In the genomic region with DNA sequence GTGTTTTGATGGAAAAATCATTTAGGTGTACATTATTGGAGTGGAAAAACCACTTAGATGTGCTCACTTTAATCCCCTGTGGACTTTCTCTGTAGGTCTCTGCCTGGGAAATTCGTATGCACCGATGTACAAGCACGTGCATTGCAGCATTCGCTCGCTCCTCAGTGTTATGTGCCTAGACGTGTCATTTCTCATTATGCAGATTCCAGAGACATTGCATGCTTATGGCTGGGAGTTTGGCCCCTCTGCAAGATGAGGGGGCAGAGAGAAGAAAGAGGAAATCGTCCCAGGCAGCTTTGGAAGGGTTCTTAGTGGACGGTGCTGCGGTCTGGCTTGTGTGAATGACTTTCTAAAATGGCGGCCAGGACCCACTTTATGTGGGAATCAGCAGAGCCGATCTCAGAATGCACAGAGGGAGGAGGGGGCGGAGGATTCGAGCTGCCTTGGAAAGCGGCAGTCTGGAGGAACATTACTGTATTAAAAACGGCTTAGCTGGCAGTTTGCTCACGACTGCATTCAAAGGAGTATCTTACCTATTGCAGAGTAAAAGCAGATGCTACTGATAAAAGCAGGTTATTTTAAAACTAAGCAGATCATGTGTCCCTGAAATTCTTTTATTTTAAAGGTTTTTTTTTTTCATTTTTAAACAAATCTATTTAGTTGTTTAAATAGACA, we compare ENCODE assay signal across 1 cellular context.
TF ChIP-seq lines count a peak whose summit lies in the region.

No MANE protein-coding gene starts in this region.

TF ChIP-seq in GM12878, 131 proteins besides CTCF, POLR2A, EP300 and RAD21 (continued from another document and continues in another):
- TF ChIP-seq, protein P1, sequence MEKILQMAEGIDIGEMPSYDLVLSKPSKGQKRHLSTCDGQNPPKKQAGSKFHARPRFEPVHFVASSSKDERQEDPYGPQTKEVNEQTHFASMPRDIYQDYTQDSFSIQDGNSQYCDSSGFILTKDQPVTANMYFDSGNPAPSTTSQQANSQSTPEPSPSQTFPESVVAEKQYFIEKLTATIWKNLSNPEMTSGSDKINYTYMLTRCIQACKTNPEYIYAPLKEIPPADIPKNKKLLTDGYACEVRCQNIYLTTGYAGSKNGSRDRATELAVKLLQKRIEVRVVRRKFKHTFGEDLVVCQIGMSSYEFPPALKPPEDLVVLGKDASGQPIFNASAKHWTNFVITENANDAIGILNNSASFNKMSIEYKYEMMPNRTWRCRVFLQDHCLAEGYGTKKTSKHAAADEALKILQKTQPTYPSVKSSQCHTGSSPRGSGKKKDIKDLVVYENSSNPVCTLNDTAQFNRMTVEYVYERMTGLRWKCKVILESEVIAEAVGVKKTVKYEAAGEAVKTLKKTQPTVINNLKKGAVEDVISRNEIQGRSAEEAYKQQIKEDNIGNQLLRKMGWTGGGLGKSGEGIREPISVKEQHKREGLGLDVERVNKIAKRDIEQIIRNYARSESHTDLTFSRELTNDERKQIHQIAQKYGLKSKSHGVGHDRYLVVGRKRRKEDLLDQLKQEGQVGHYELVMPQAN (conservative IDR thresholded peaks at IDR 0.05), result peak; percentile 79; the same call in 1 of the 2 replicates
- TF ChIP-seq CHD2 (IDR thresholded peaks at IDR 0.05; ENCODE audit: borderline replicate concordance, low read depth, low read length) (no peak), PAX8 (IDR thresholded peaks at IDR 0.05) (no peak), ATF7 (IDR thresholded peaks at IDR 0.05; ENCODE audit: low read depth) (no peak), MXI1 (IDR thresholded peaks at IDR 0.05; ENCODE audit: low read depth, low read length) (peak; percentile 32), SUZ12 (IDR thresholded peaks at IDR 0.05; ENCODE audit: unreplicated experiment) (no peak), TAF1 (IDR thresholded peaks at IDR 0.05; ENCODE audit: borderline replicate concordance, low read depth, low read length) (peak; percentile 53; the same call in 1 of the 2 replicates), TCF7 (IDR thresholded peaks at IDR 0.05; ENCODE audit: borderline replicate concordance) (no peak), ZSCAN29 (IDR thresholded peaks at IDR 0.05) (no peak), SPI1 (IDR thresholded peaks at IDR 0.05; ENCODE audit: borderline replicate concordance, insufficient read depth, low read depth, low read length) (0 out of 2 replicates have a peak, but pooled peaks have one; percentile 41), RUNX3 (IDR thresholded peaks at IDR 0.05; ENCODE audit: low read length) (peak; percentile 73), POU2F2 (IDR thresholded peaks at IDR 0.05; ENCODE audit: borderline replicate concordance, low read depth, low read length) (peak; percentile 56; the same call in 2 of the 3 replicates), NR2C2 (IDR thresholded peaks at IDR 0.05; ENCODE audit: borderline replicate concordance, control insufficient read depth, insufficient read length, low read depth) (no peak), EGR1 (IDR thresholded peaks at IDR 0.05; ENCODE audit: borderline replicate concordance in 1 of 2, low read depth in 2 of 2, low read length in 2 of 2) (peak in 1 of 2 experiments; percentile 44; a peak in 1 of 3 replicates)
- TF ChIP-seq, protein P2, sequence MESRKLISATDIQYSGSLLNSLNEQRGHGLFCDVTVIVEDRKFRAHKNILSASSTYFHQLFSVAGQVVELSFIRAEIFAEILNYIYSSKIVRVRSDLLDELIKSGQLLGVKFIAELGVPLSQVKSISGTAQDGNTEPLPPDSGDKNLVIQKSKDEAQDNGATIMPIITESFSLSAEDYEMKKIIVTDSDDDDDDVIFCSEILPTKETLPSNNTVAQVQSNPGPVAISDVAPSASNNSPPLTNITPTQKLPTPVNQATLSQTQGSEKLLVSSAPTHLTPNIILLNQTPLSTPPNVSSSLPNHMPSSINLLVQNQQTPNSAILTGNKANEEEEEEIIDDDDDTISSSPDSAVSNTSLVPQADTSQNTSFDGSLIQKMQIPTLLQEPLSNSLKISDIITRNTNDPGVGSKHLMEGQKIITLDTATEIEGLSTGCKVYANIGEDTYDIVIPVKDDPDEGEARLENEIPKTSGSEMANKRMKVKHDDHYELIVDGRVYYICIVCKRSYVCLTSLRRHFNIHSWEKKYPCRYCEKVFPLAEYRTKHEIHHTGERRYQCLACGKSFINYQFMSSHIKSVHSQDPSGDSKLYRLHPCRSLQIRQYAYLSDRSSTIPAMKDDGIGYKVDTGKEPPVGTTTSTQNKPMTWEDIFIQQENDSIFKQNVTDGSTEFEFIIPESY (IDR thresholded peaks at IDR 0.05), result no peak
- TF ChIP-seq, protein P3, sequence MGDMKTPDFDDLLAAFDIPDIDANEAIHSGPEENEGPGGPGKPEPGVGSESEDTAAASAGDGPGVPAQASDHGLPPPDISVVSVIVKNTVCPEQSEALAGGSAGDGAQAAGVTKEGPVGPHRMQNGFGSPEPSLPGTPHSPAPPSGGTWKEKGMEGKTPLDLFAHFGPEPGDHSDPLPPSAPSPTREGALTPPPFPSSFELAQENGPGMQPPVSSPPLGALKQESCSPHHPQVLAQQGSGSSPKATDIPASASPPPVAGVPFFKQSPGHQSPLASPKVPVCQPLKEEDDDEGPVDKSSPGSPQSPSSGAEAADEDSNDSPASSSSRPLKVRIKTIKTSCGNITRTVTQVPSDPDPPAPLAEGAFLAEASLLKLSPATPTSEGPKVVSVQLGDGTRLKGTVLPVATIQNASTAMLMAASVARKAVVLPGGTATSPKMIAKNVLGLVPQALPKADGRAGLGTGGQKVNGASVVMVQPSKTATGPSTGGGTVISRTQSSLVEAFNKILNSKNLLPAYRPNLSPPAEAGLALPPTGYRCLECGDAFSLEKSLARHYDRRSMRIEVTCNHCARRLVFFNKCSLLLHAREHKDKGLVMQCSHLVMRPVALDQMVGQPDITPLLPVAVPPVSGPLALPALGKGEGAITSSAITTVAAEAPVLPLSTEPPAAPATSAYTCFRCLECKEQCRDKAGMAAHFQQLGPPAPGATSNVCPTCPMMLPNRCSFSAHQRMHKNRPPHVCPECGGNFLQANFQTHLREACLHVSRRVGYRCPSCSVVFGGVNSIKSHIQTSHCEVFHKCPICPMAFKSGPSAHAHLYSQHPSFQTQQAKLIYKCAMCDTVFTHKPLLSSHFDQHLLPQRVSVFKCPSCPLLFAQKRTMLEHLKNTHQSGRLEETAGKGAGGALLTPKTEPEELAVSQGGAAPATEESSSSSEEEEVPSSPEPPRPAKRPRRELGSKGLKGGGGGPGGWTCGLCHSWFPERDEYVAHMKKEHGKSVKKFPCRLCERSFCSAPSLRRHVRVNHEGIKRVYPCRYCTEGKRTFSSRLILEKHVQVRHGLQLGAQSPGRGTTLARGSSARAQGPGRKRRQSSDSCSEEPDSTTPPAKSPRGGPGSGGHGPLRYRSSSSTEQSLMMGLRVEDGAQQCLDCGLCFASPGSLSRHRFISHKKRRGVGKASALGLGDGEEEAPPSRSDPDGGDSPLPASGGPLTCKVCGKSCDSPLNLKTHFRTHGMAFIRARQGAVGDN (IDR thresholded peaks at IDR 0.05), result no peak
- TF ChIP-seq, protein P4, sequence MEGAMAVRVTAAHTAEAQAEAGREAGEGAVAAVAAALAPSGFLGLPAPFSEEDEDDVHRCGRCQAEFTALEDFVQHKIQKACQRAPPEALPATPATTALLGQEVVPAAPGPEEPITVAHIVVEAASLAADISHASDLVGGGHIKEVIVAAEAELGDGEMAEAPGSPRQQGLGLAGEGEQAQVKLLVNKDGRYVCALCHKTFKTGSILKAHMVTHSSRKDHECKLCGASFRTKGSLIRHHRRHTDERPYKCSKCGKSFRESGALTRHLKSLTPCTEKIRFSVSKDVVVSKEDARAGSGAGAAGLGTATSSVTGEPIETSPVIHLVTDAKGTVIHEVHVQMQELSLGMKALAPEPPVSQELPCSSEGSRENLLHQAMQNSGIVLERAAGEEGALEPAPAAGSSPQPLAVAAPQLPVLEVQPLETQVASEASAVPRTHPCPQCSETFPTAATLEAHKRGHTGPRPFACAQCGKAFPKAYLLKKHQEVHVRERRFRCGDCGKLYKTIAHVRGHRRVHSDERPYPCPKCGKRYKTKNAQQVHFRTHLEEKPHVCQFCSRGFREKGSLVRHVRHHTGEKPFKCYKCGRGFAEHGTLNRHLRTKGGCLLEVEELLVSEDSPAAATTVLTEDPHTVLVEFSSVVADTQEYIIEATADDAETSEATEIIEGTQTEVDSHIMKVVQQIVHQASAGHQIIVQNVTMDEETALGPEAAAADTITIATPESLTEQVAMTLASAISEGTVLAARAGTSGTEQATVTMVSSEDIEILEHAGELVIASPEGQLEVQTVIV (IDR thresholded peaks at IDR 0.05; ENCODE audit: borderline replicate concordance, partially characterized antibody), result no peak
- TF ChIP-seq, protein P5, sequence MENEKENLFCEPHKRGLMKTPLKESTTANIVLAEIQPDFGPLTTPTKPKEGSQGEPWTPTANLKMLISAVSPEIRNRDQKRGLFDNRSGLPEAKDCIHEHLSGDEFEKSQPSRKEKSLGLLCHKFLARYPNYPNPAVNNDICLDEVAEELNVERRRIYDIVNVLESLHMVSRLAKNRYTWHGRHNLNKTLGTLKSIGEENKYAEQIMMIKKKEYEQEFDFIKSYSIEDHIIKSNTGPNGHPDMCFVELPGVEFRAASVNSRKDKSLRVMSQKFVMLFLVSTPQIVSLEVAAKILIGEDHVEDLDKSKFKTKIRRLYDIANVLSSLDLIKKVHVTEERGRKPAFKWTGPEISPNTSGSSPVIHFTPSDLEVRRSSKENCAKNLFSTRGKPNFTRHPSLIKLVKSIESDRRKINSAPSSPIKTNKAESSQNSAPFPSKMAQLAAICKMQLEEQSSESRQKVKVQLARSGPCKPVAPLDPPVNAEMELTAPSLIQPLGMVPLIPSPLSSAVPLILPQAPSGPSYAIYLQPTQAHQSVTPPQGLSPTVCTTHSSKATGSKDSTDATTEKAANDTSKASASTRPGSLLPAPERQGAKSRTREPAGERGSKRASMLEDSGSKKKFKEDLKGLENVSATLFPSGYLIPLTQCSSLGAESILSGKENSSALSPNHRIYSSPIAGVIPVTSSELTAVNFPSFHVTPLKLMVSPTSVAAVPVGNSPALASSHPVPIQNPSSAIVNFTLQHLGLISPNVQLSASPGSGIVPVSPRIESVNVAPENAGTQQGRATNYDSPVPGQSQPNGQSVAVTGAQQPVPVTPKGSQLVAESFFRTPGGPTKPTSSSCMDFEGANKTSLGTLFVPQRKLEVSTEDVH (IDR thresholded peaks at IDR 0.05; ENCODE audit: low read depth, partially characterized antibody), result peak; percentile 18
- TF ChIP-seq, protein P6, sequence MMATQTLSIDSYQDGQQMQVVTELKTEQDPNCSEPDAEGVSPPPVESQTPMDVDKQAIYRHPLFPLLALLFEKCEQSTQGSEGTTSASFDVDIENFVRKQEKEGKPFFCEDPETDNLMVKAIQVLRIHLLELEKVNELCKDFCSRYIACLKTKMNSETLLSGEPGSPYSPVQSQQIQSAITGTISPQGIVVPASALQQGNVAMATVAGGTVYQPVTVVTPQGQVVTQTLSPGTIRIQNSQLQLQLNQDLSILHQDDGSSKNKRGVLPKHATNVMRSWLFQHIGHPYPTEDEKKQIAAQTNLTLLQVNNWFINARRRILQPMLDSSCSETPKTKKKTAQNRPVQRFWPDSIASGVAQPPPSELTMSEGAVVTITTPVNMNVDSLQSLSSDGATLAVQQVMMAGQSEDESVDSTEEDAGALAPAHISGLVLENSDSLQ (IDR thresholded peaks at IDR 0.05), result 0 out of 2 replicates have a peak, but pooled peaks have one; percentile 7
- TF ChIP-seq, protein P7, sequence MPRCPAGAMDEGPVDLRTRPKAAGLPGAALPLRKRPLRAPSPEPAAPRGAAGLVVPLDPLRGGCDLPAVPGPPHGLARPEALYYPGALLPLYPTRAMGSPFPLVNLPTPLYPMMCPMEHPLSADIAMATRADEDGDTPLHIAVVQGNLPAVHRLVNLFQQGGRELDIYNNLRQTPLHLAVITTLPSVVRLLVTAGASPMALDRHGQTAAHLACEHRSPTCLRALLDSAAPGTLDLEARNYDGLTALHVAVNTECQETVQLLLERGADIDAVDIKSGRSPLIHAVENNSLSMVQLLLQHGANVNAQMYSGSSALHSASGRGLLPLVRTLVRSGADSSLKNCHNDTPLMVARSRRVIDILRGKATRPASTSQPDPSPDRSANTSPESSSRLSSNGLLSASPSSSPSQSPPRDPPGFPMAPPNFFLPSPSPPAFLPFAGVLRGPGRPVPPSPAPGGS (IDR thresholded peaks at IDR 0.05; ENCODE audit: borderline replicate concordance, insufficient read depth, low read depth, low read length, poor library complexity, severe bottlenecking), result no peak
- TF ChIP-seq, protein P8, sequence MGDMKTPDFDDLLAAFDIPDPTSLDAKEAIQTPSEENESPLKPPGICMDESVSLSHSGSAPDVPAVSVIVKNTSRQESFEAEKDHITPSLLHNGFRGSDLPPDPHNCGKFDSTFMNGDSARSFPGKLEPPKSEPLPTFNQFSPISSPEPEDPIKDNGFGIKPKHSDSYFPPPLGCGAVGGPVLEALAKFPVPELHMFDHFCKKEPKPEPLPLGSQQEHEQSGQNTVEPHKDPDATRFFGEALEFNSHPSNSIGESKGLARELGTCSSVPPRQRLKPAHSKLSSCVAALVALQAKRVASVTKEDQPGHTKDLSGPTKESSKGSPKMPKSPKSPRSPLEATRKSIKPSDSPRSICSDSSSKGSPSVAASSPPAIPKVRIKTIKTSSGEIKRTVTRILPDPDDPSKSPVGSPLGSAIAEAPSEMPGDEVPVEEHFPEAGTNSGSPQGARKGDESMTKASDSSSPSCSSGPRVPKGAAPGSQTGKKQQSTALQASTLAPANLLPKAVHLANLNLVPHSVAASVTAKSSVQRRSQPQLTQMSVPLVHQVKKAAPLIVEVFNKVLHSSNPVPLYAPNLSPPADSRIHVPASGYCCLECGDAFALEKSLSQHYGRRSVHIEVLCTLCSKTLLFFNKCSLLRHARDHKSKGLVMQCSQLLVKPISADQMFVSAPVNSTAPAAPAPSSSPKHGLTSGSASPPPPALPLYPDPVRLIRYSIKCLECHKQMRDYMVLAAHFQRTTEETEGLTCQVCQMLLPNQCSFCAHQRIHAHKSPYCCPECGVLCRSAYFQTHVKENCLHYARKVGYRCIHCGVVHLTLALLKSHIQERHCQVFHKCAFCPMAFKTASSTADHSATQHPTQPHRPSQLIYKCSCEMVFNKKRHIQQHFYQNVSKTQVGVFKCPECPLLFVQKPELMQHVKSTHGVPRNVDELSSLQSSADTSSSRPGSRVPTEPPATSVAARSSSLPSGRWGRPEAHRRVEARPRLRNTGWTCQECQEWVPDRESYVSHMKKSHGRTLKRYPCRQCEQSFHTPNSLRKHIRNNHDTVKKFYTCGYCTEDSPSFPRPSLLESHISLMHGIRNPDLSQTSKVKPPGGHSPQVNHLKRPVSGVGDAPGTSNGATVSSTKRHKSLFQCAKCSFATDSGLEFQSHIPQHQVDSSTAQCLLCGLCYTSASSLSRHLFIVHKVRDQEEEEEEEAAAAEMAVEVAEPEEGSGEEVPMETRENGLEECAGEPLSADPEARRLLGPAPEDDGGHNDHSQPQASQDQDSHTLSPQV (IDR thresholded peaks at IDR 0.05), result no peak
- TF ChIP-seq, protein P9, sequence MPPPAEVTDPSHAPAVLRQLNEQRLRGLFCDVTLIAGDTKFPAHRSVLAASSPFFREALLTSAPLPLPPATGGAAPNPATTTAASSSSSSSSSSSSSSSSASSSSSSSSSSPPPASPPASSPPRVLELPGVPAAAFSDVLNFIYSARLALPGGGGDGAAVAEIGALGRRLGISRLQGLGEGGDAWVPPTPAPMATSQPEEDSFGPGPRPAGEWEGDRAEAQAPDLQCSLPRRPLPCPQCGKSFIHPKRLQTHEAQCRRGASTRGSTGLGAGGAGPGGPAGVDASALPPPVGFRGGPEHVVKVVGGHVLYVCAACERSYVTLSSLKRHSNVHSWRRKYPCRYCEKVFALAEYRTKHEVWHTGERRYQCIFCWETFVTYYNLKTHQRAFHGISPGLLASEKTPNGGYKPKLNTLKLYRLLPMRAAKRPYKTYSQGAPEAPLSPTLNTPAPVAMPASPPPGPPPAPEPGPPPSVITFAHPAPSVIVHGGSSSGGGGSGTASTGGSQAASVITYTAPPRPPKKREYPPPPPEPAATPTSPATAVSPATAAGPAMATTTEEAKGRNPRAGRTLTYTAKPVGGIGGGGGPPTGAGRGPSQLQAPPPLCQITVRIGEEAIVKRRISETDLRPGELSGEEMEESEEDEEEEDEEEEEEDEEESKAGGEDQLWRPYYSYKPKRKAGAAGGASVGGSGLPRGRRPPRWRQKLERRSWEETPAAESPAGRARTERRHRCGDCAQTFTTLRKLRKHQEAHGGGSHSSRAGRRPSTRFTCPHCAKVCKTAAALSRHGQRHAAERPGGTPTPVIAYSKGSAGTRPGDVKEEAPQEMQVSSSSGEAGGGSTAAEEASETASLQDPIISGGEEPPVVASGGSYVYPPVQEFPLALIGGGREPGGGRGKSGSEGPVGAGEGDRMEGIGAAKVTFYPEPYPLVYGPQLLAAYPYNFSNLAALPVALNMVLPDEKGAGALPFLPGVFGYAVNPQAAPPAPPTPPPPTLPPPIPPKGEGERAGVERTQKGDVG (CRISPR knock-in tag; IDR thresholded peaks at IDR 0.05), result no peak
